Comparison of ENCODE assay signal across 39 cellular contexts in the genomic region with DNA sequence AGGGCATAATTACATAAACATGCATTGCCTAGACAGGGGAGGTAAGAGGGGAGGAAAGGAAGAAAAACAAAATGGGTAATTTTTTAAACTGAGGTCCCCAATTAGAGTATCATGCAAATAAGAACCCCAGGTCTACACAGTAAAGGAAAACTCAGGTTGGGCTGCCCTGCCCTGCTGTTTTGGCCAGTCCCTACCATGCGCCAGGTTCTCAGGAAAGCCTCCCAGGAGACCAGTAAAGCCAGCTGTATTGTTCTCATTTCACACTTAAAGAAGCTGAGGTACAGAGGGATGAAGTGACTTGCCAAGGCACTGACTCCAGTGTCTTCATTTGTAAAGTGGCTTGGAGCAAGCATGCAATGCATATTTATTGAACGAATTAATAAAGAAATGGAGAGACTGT. TPM values are rescaled to one million over a fixed set of nuclear protein-coding genes. Genes with fewer than 3 reads are reported as not detected.
"Had no signal": no experiment of that assay in that cellular context is flagged by ENCODE, and none has a peak within 500 bp of the region (broad histone marks: within the 10 kb centered on the region; RNA-seq: fewer than 3 reads in every experiment).

No MANE protein-coding gene starts in this region.

- DNase-seq: activated CD4-positive, alpha-beta memory T cell treated with anti-CD3 and anti-CD28 coated beads for 36 hours; activated CD4-positive, alpha-beta T cell treated with anti-CD3 and anti-CD28 coated beads for 36 hours; activated CD4-positive, alpha-beta T cell treated with anti-CD3 and anti-CD28 coated beads, Interleukin-2, amount 10 ng/mL, durations not matched to agents 24 days and 14 days; activated CD4-positive, CD25-positive, alpha-beta regulatory T cell; activated CD4-positive, CD25-positive, alpha-beta regulatory T cell treated with anti-CD3 and anti-CD28 coated beads, Interleukin-2, amount 50 U/mL, for 72 hours; activated CD8-positive, alpha-beta memory T cell treated with anti-CD3 and anti-CD28 coated beads, Interleukin-2, amount 10 ng/mL, durations not matched to agents 7 days and 5 days; activated CD8-positive, alpha-beta memory T cell treated with anti-CD3 and anti-CD28 coated beads, Interleukin-2, amount 50 U/mL, for 4 hours; activated CD8-positive, alpha-beta T cell treated with anti-CD3 and anti-CD28 coated beads, Interleukin-2, amount 10 ng/mL, durations not matched to agents 7 days and 5 days; activated effector memory CD4-positive, alpha-beta T cell treated with anti-CD3 and anti-CD28 coated beads, Interleukin-2, amount 50 U/mL, for 16 hours; activated naive CD4-positive, alpha-beta T cell treated with anti-CD3 and anti-CD28 coated beads for 36 hours; activated naive CD8-positive, alpha-beta T cell treated with anti-CD3 and anti-CD28 coated beads for 36 hours; activated naive CD8-positive, alpha-beta T cell treated with anti-CD3 and anti-CD28 coated beads, Interleukin-2, amount 50 U/mL, for 24 hours; activated T-cell treated with anti-CD3 and anti-CD28 coated beads, Interleukin-2, amount 50 U/mL, for 1 hour; activated T-cell treated with anti-CD3 and anti-CD28 coated beads, Interleukin-2, amount 50 U/mL, for 48 hours; adrenal gland; amygdala; aorta; body of pancreas; central memory CD4-positive, alpha-beta T cell; cerebellar nuclear complex; colonic mucosa; effector CD8-positive, alpha-beta T cell; esophagus squamous epithelium; foreskin melanocyte; heart right ventricle; T1000; WERI-Rb-1 had no signal

- H3K4me1 Mint-ChIP-seq: activated CD4-positive, alpha-beta T cell treated with anti-CD3 and anti-CD28 coated beads, Interleukin-2, amount 10 ng/mL, durations not matched to agents 24 days and 14 days; activated CD8-positive, alpha-beta memory T cell treated with anti-CD3 and anti-CD28 coated beads, Interleukin-2, amount 10 ng/mL, durations not matched to agents 7 days and 5 days had no signal

- H3K36me3 Mint-ChIP-seq: activated CD4-positive, alpha-beta memory T cell treated with anti-CD3 and anti-CD28 coated beads for 36 hours; activated CD8-positive, alpha-beta memory T cell treated with anti-CD3 and anti-CD28 coated beads, Interleukin-2, amount 10 ng/mL, durations not matched to agents 7 days and 5 days; activated naive CD4-positive, alpha-beta T cell treated with anti-CD3 and anti-CD28 coated beads, Interleukin-2, amount 50 U/mL, for 24 hours; activated naive CD8-positive, alpha-beta T cell treated with anti-CD3 and anti-CD28 coated beads for 36 hours had no signal

- H3K27me3 Mint-ChIP-seq: activated CD4-positive, alpha-beta T cell treated with anti-CD3 and anti-CD28 coated beads for 36 hours; activated naive CD4-positive, alpha-beta T cell treated with anti-CD3 and anti-CD28 coated beads, Interleukin-2, amount 50 U/mL, for 24 hours had no signal

- FAIRE-seq: endometrium, endothelial cell of umbilical vein had no signal

- H3K27ac Mint-ChIP-seq: activated CD4-positive, alpha-beta memory T cell treated with anti-CD3 and anti-CD28 coated beads for 36 hours; activated CD4-positive, alpha-beta T cell treated with anti-CD3 and anti-CD28 coated beads for 36 hours; activated CD4-positive, alpha-beta T cell treated with anti-CD3 and anti-CD28 coated beads, Interleukin-2, amount 10 ng/mL, durations not matched to agents 24 days and 14 days; activated CD8-positive, alpha-beta memory T cell treated with anti-CD3 and anti-CD28 coated beads, Interleukin-2, amount 10 ng/mL, durations not matched to agents 7 days and 5 days; activated CD8-positive, alpha-beta T cell treated with anti-CD3 and anti-CD28 coated beads, Interleukin-2, amount 10 ng/mL, durations not matched to agents 7 days and 5 days; activated naive CD4-positive, alpha-beta T cell treated with anti-CD3 and anti-CD28 coated beads for 36 hours; activated naive CD4-positive, alpha-beta T cell treated with anti-CD3 and anti-CD28 coated beads, Interleukin-2, amount 50 U/mL, for 24 hours; activated naive CD8-positive, alpha-beta T cell treated with anti-CD3 and anti-CD28 coated beads for 36 hours; activated naive CD8-positive, alpha-beta T cell treated with anti-CD3 and anti-CD28 coated beads, Interleukin-2, amount 50 U/mL, for 24 hours; activated T-helper 1 cell treated with anti-CD3 and anti-CD28 coated beads, Interleukin-12 subunit alpha, Interleukin-12 subunit beta, Interleukin-2, Interleukin-4 antibody, amounts not matched to agents 30 ng/mL and 10 ng/mL and 1 ng/mL, durations not matched to agents 14 hours and 24 hours and 36 hours; activated T-helper 2 cell treated with anti-CD3 and anti-CD28 coated beads, Interferon-gamma antibody, Interleukin-2, Interleukin-4, amounts not matched to agents 10 μg/mL and 5 μg/mL and 100 μg/mL, durations not matched to agents 14 hours and 24 hours and 36 hours; T-helper 2 cell treated with Interferon-gamma antibody and Interleukin-4, amounts not matched to agents 5 μg/mL and 100 μg/mL, for 36 hours had no signal

- H3K27me3 ChIP-seq: body of pancreas, colonic mucosa, hepatocyte had no signal

- H3K4me1 ChIP-seq: adrenal gland, body of pancreas, colonic mucosa, esophagus squamous epithelium, gastroesophageal sphincter had no signal

- H3K4me3 Mint-ChIP-seq: activated CD4-positive, alpha-beta memory T cell treated with anti-CD3 and anti-CD28 coated beads for 36 hours; activated CD4-positive, alpha-beta T cell treated with anti-CD3 and anti-CD28 coated beads for 36 hours; activated CD4-positive, alpha-beta T cell treated with anti-CD3 and anti-CD28 coated beads, Interleukin-2, amount 10 ng/mL, durations not matched to agents 24 days and 14 days; activated CD8-positive, alpha-beta memory T cell treated with anti-CD3 and anti-CD28 coated beads, Interleukin-2, amount 10 ng/mL, durations not matched to agents 7 days and 5 days; activated CD8-positive, alpha-beta T cell treated with anti-CD3 and anti-CD28 coated beads, Interleukin-2, amount 10 ng/mL, durations not matched to agents 7 days and 5 days; activated naive CD4-positive, alpha-beta T cell treated with anti-CD3 and anti-CD28 coated beads for 36 hours; activated naive CD4-positive, alpha-beta T cell treated with anti-CD3 and anti-CD28 coated beads, Interleukin-2, amount 50 U/mL, for 24 hours; activated naive CD8-positive, alpha-beta T cell treated with anti-CD3 and anti-CD28 coated beads for 36 hours; activated naive CD8-positive, alpha-beta T cell treated with anti-CD3 and anti-CD28 coated beads, Interleukin-2, amount 50 U/mL, for 24 hours; activated T-helper 1 cell treated with anti-CD3 and anti-CD28 coated beads, Interleukin-12 subunit alpha, Interleukin-12 subunit beta, Interleukin-2, Interleukin-4 antibody, amounts not matched to agents 30 ng/mL and 10 ng/mL and 1 ng/mL, durations not matched to agents 14 hours and 24 hours and 36 hours; T-helper 2 cell treated with Interferon-gamma antibody and Interleukin-4, amounts not matched to agents 5 μg/mL and 100 μg/mL, for 36 hours had no signal

- H3K36me3 ChIP-seq: adrenal gland, colonic mucosa, esophagus squamous epithelium, gastroesophageal sphincter, heart right ventricle, WERI-Rb-1 had no signal

- H3K4me3 ChIP-seq: adrenal gland, body of pancreas, colonic mucosa, esophagus squamous epithelium, gastroesophageal sphincter, heart right ventricle, hepatocyte had no signal

- H3K4me2 ChIP-seq: hepatocyte had no signal

- H3K27ac ChIP-seq: adrenal gland, body of pancreas, colonic mucosa, epithelial cell of prostate, esophagus squamous epithelium, gastroesophageal sphincter, hepatocyte, WERI-Rb-1 had no signal

- ATAC-seq: activated CD4-positive, alpha-beta T cell treated with anti-CD3 and anti-CD28 coated beads for 36 hours; activated CD8-positive, alpha-beta memory T cell treated with anti-CD3 and anti-CD28 coated beads, Interleukin-2, amount 10 ng/mL, durations not matched to agents 7 days and 5 days; activated CD8-positive, alpha-beta T cell treated with anti-CD3 and anti-CD28 coated beads, Interleukin-2, amount 10 ng/mL, durations not matched to agents 7 days and 5 days; activated naive CD8-positive, alpha-beta T cell treated with anti-CD3 and anti-CD28 coated beads, Interleukin-2, amount 50 U/mL, for 24 hours; body of pancreas; gastroesophageal sphincter; heart right ventricle had no signal

- H3K79me2 ChIP-seq: hepatocyte had no signal

- H3K9me3 ChIP-seq: adrenal gland, body of pancreas, colonic mucosa, esophagus squamous epithelium, gastroesophageal sphincter had no signal

RNA-seq across cellular contexts. Expression of a gene that starts 55.7 kb away (rescaled TPM):
- total RNA-seq: dermis microvascular lymphatic vessel endothelial cell, endothelial cell of umbilical vein, fibroblast of lung, fibroblast of villous mesenchyme had no signal
- polyA plus RNA-seq: endothelial cell of umbilical vein had no signal
